11 cellular contexts compared by ENCODE assay signal in the genomic region with DNA sequence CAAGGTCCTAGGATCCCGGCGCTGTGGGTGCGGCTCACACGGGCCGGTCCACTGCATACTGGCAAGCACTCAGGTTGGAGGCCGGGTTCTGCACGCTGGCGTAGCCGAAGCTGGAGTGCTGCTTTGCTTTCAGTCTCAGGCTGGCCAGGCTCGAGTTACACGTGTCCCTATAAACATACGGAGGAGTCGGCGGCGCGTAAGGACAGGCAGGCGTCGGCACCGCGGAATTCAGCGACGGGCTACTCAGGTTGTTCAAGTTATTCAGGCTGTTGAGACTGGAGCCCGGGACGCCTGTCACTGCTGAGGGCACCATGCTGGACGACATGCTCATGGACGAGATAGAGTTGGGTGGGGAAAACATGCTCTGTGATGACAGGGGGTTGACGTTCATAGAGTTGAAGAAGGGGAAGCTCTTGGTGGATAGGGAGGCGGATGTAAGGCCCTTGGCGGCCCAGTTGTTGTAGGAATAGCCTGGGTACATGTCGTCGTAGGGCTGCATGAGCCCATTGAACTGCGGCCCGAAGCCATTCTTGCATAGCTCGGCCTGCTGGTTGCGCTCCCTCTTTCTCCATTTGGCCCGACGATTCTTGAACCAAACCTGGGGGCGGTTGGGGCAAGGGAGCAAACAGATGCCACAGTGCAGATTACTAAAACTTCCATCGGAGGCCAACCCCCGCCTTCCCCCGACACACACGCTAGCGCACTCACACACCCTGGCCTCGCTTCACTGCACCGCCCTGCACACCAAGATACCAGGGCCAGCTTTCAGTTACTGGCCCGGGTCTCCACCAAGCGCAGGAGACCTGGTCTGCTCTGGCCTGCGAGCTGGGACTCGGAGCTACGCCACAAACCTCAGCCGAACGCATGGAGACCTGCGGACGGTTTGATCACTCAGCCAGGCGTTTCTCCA. TPM values are rescaled to one million over a fixed set of nuclear protein-coding genes. Genes with fewer than 3 reads are reported as not detected.
DNase-seq lines count a peak whose midpoint lies in the region; ATAC-seq and TF ChIP-seq lines count a peak whose summit lies in the region.
"Had no signal": no experiment of that assay in that cellular context is flagged by ENCODE, and none has a peak within 500 bp of the region (broad histone marks: within the 10 kb centered on the region; RNA-seq: fewer than 3 reads in every experiment).

No MANE protein-coding gene starts in this region.

- peaks cover 63% of the 10 kb centered on the region for H3K27me3 Mint-ChIP-seq in glutamatergic neuron (ENCODE audit: unreplicated experiment)

- H2BK5ac ChIP-seq in neuronal stem cell (ENCODE audit: low read length), result no peak overlapping the region

- DNase-seq in H7, result peak; percentile 72
- peak; percentile 12 for DNase-seq in NCI-H510A (lab: John Stamatoyannopoulos, UW)
- DNase-seq in glutamatergic neuron, result peak; percentile 59
- peak; percentile 70 for DNase-seq in neuronal stem cell (ENCODE audit: low spot score)
- no peak for DNase-seq in COLO668 (lab: John Stamatoyannopoulos, UW; ENCODE audit: unreplicated experiment)
- DNase-seq: NK-92 treated with Interleukin-12 subunit alpha and Interleukin-12 subunit beta, amount 100 ng/mL, for 24 hours had no signal

- H3K36me3 Mint-ChIP-seq in glutamatergic neuron (ENCODE audit: unreplicated experiment), result peaks cover 4% of the 10 kb centered on the region

- peak overlapping the region; percentile 33 for H3K27ac Mint-ChIP-seq in glutamatergic neuron (ENCODE audit: unreplicated experiment)

- H2AK5ac ChIP-seq in neuronal stem cell (ENCODE audit: low read depth, low read length), result peak overlapping the region; percentile 35

- H2BK15ac ChIP-seq in neuronal stem cell (ENCODE audit: low read length), result no peak overlapping the region

- H3K36me3 ChIP-seq in H7 (replicated peaks; ENCODE audit: control insufficient read depth, insufficient read depth, low read length) (no peaks in the 10 kb centered on the region), neuronal stem cell (replicated peaks in 1 of 2; ENCODE audit: control insufficient read depth in 2 of 2, insufficient read depth in 2 of 2, low read length in 2 of 2) (no peaks in the 10 kb centered on the region)
- H3K36me3 ChIP-seq: breast epithelium had no signal

- no peak overlapping the region for H4K8ac ChIP-seq in neuronal stem cell (ENCODE audit: low read depth, low read length)

- no peak overlapping the region for H3K9ac ChIP-seq in neuronal stem cell (ENCODE audit: low read depth, low read length, poor library complexity)

- H3K4ac ChIP-seq in neuronal stem cell (ENCODE audit: low read length), result no peak overlapping the region

- H3K9me3 ChIP-seq in neuronal stem cell (replicated peaks in 1 of 2; ENCODE audit: control insufficient read depth in 2 of 2, insufficient read depth in 1 of 2, low read depth in 1 of 2, low read length in 2 of 2), result peaks cover 0 to 2% of the 10 kb centered on the region in 2 donors
- H3K9me3 ChIP-seq: breast epithelium had no signal

- H3K4me3 Mint-ChIP-seq in glutamatergic neuron (ENCODE audit: unreplicated experiment), result peak overlapping the region; percentile 51

- ATAC-seq in GM18867 (IDR thresholded peaks at IDR 0.05; ENCODE audit: unreplicated experiment) (no peak), HG03196 (IDR thresholded peaks at IDR 0.05; ENCODE audit: unreplicated experiment) (no peak)

- no CpG with 5 or more reads among the region's 55 CpGs for WGBS in neuronal stem cell (ENCODE audit: extremely low coverage in 2 of 2, insufficient read length in 2 of 2, insufficient replicate concordance in 1 of 2), 2 donors

- H3K27ac ChIP-seq in neuronal stem cell (replicated peaks; ENCODE audit: low read length), result no peak overlapping the region
- H3K27ac ChIP-seq: breast epithelium had no signal

- peaks cover 7 to 24% of the 10 kb centered on the region in 2 donors for H3K4me1 ChIP-seq in neuronal stem cell (ENCODE audit: control insufficient read depth in 2 of 2, insufficient read depth in 1 of 2, low read depth in 1 of 2, low read length in 2 of 2)
- H3K4me1 ChIP-seq: breast epithelium had no signal

- peaks cover 64% of the 10 kb centered on the region; the same call in 1 of the 2 replicates for H3K27me3 ChIP-seq in H7 (ENCODE audit: control insufficient read depth, insufficient read depth, low read length)
- peaks cover 49 to 100% (median 87%) of the 10 kb centered on the region in 3 experiments for H3K27me3 ChIP-seq in neuronal stem cell (ENCODE audit: control insufficient read depth in 3 of 3, insufficient read depth in 3 of 3, low read depth in 1 of 3, low read length in 3 of 3)

- H2BK120ac ChIP-seq in neuronal stem cell (ENCODE audit: low read depth, low read length), result no peak overlapping the region

- H3K18ac ChIP-seq in neuronal stem cell (ENCODE audit: low read length), result peak overlapping the region; percentile 57

- H3K4me2 ChIP-seq in neuronal stem cell (ENCODE audit: insufficient read depth, low read length, poor library complexity, severe bottlenecking), result no peak overlapping the region

- H3K9me3 Mint-ChIP-seq in glutamatergic neuron (ENCODE audit: unreplicated experiment), result peaks cover 30% of the 10 kb centered on the region

- H2AFZ ChIP-seq in neuronal stem cell (ENCODE audit: low read length), result peak overlapping the region; percentile 5

- H3K4me1 Mint-ChIP-seq in glutamatergic neuron (ENCODE audit: low read depth, unreplicated experiment), result peaks cover 15% of the 10 kb centered on the region

- H3K4me3 ChIP-seq in H7 (ENCODE audit: insufficient read depth, low read depth, low read length) (peak overlapping the region; percentile 76), neuronal stem cell (ENCODE audit: low read length in 2 of 2) (no peak overlapping the region)

- no peak overlapping the region for H2BK12ac ChIP-seq in neuronal stem cell (ENCODE audit: low read length)

- H3K23ac ChIP-seq in neuronal stem cell (ENCODE audit: low read depth, low read length, poor library complexity), result peak overlapping the region; percentile 99

- peak overlapping the region; percentile 87 for H3K14ac ChIP-seq in neuronal stem cell (ENCODE audit: low read length)

- H3K79me1 ChIP-seq in neuronal stem cell (ENCODE audit: low read depth, low read length), result no peaks in the 10 kb centered on the region

- H4K91ac ChIP-seq in neuronal stem cell (ENCODE audit: low read depth, low read length, poor library complexity), result no peak overlapping the region

- no peak for TF ChIP-seq CTCF in glutamatergic neuron (IDR thresholded peaks at IDR 0.05; ENCODE audit: partially characterized antibody, unreplicated experiment)

RNA-seq across cellular contexts. Expression of a gene that starts 4.5 kb away (rescaled TPM):
- 87.1 and 92.3 TPM in 2 replicates for total RNA-seq in H7 (2014; rRNA removed; shearing (Covaris generic))
- total RNA-seq in glutamatergic neuron (ENCODE audit: unreplicated experiment), result 1.3 TPM
- not detected for polyA plus RNA-seq in neuronal stem cell (2013, experiment 1 of 2)
- polyA plus RNA-seq in neuronal stem cell (2013, experiment 2 of 2), result 0.04 TPM
- total RNA-seq: liver, ureter had no signal

Comparison
In these comparisons a context has a peak if more than half of its experiments do, and no peak if none do; other contexts are left out.
1. RNA of a gene that starts 4.5 kb away (total RNA-seq): 87.1 to 92.3 TPM in H7; 1.3 TPM in glutamatergic neuron (single experiment); every median in the first group is over 10 times any median in the second.